Comparison of ENCODE assay signal across 8 cellular contexts in genomic region chr19:50333737-50334617, GRCh38.
A peak's percentile ranks its signal among the peaks of the same experiment; 100 is the strongest.
DNase-seq lines count a peak whose midpoint lies in the region.

No MANE protein-coding gene starts in this region.

- no peaks in the 10 kb centered on the region for H3K36me3 ChIP-seq in HAP-1 (replicated peaks)
- no peaks in the 10 kb centered on the region for H3K36me3 ChIP-seq in effector memory CD4-positive, alpha-beta T cell (ENCODE audit: control insufficient read depth, insufficient read depth, low read length)

- H3K9me3 ChIP-seq in HAP-1: no peaks in the 10 kb centered on the region; the same call in 1 of the 2 replicates
- H3K9me3 ChIP-seq in effector memory CD4-positive, alpha-beta T cell (ENCODE audit: control insufficient read depth, low read length): no peaks in the 10 kb centered on the region

- no peak overlapping the region for H3K27ac ChIP-seq in effector memory CD4-positive, alpha-beta T cell (ENCODE audit: insufficient read depth, low read length, poor library complexity, severe bottlenecking)

- H3K4me3 ChIP-seq in GM08714 (ENCODE audit: low read length) (peak overlapping the region; percentile 40; the same call in 1 of the 2 replicates), HAP-1 (peak overlapping the region; percentile 26)
- peak overlapping the region; percentile 44 for H3K4me3 ChIP-seq in effector memory CD4-positive, alpha-beta T cell (ENCODE audit: insufficient read depth, low read depth, low read length, poor library complexity, severe bottlenecking)

- DNase-seq in HAP-1 (ENCODE audit: low spot score in 2 of 2) (peak; percentile 11 to 72), NCI-H1417 (lab: John Stamatoyannopoulos, UW) (peak; percentile 94 to 96 (median 95)), middle frontal gyrus (ENCODE audit: extremely low spot score, low spot score) (peak; percentile 79), NCI-H524 treated with DMSO at 0.1 percent for 48 hours (lab: John Stamatoyannopoulos, UW) (no peak)
- DNase-seq in activated CD4-positive, alpha-beta T cell treated with anti-CD3 and anti-CD28 coated beads, Interleukin-2, amount 50 U/mL, for 24 hours (ENCODE audit: low read depth in 1 of 2, low spot score in 1 of 2): peak; percentile 76 to 77
- peak in 2 of 3 donors; percentile 63 to 75 for DNase-seq in effector memory CD4-positive, alpha-beta T cell
- DNase-seq in stimulated activated CD8-positive, alpha-beta memory T cell treated with anti-CD3 and anti-CD28 coated beads, Interleukin-4, amount 100 ng/mL, for 1 hour (ENCODE audit: low read depth in 2 of 2, low spot score in 1 of 2): peak; percentile 54 to 73

- peaks cover 7% of the 10 kb centered on the region for H3K27me3 ChIP-seq in HAP-1 (ENCODE audit: low read depth)
- H3K27me3 ChIP-seq in effector memory CD4-positive, alpha-beta T cell (replicated peaks; ENCODE audit: control insufficient read depth, insufficient read depth, low read length, poor library complexity, severe bottlenecking): peaks cover 30% of the 10 kb centered on the region

- peaks cover 11% of the 10 kb centered on the region for H3K4me1 ChIP-seq in HAP-1
- H3K4me1 ChIP-seq in effector memory CD4-positive, alpha-beta T cell (ENCODE audit: control insufficient read depth, insufficient read depth, low read length, poor library complexity, severe bottlenecking): peaks cover 43% of the 10 kb centered on the region

- in situ Hi-C loops in HAP-1 (cut with MboI; ENCODE audit: low sequenced_read_pairs): no loop called here
